ENCODE assay signal across 1 cellular context in genomic region chr11:120516461-120517389, GRCh38.
TF ChIP-seq lines count a peak whose summit lies in the region.

No MANE protein-coding gene starts in this region.

TF ChIP-seq in IMR-90, 13 proteins besides CTCF, POLR2A, EP300 and RAD21:
- TF ChIP-seq USF2 (IDR thresholded peaks at IDR 0.05; ENCODE audit: low read depth, low read length) (no peak), ELK1 (IDR thresholded peaks at IDR 0.05; ENCODE audit: borderline replicate concordance, low read depth, low read length) (no peak), SMC3 (IDR thresholded peaks at IDR 0.05; ENCODE audit: low read depth, low read length) (no peak), MAZ (IDR thresholded peaks at IDR 0.05; ENCODE audit: borderline replicate concordance, low read depth, low read length) (no peak), RFX5 (IDR thresholded peaks at IDR 0.05; ENCODE audit: low read depth, low read length) (no peak), NFE2L2 (IDR thresholded peaks at IDR 0.05; ENCODE audit: low read depth, low read length) (no peak), RCOR1 (IDR thresholded peaks at IDR 0.05; ENCODE audit: insufficient replicate concordance, low read length) (no peak), FOS (IDR thresholded peaks at IDR 0.05; ENCODE audit: low read depth, low read length) (no peak), MAFK (IDR thresholded peaks at IDR 0.05; ENCODE audit: low read depth, low read length) (no peak), CEBPB (IDR thresholded peaks at IDR 0.05; ENCODE audit: low read depth, low read length) (no peak), MXI1 (IDR thresholded peaks at IDR 0.05; ENCODE audit: borderline replicate concordance, low read depth, low read length) (no peak), BHLHE40 (IDR thresholded peaks at IDR 0.05; ENCODE audit: low read depth, low read length) (no peak), CHD1 (IDR thresholded peaks at IDR 0.05; ENCODE audit: low read depth, low read length) (no peak)
